34 cellular contexts compared by ENCODE assay signal in the genomic region with DNA sequence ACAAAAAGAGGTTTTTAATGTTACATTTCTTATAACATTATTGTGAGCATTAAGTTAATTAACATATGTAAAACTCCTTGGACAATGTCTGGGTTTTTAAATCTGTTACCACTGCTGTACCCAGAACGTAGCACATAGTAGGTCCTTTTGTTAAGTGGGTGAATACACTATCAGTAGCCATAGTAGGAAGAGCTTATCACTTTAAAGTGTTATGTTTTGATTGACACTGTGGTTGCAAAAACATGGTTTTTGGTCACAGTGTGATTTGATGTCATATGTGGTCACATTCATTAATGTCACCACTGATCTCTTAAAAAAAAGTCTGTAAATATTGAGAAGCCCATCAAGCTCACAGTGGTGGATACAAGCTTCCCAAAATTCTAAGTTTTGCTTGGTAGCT.
"Had no signal": no experiment of that assay in that cellular context is flagged by ENCODE, and none has a peak within 500 bp of the region (broad histone marks: within the 10 kb centered on the region; RNA-seq: fewer than 3 reads in every experiment).

No MANE protein-coding gene starts in this region.

- H3K27ac ChIP-seq: body of pancreas, breast epithelium, cardiac muscle cell, coronary artery, dorsolateral prefrontal cortex, epithelial cell of prostate, esophagus squamous epithelium, gastroesophageal sphincter, heart right ventricle, WERI-Rb-1 had no signal

- H3K27ac Mint-ChIP-seq: activated B cell treated with CpG ODN at 0.5 μM for 24 hours; activated CD8-positive, alpha-beta T cell treated with anti-CD3 and anti-CD28 coated beads for 36 hours; activated naive CD8-positive, alpha-beta T cell; activated T-helper 17 cell treated with anti-CD3 and anti-CD28 coated beads, Interleukin-2, amount 50 U/mL, for 72 hours; dendritic cell treated with granulocyte-macrophage colony-stimulating factor and Interleukin-4, amounts not matched to agents 40 ng/mL and 50 ng/mL, for 4 days; T-helper 17 cell; T-helper 2 cell treated with Interferon-gamma antibody and Interleukin-4, amounts not matched to agents 5 μg/mL and 100 μg/mL, for 36 hours had no signal

- H3K9me3 Mint-ChIP-seq: activated B cell treated with CpG ODN at 0.5 μM for 24 hours; activated CD8-positive, alpha-beta T cell treated with anti-CD3 and anti-CD28 coated beads for 36 hours; activated T-cell treated with anti-CD3 and anti-CD28 coated beads, Interleukin-2, amount 50 U/mL, for 4 hours; activated T-helper 17 cell treated with anti-CD3 and anti-CD28 coated beads, Interleukin-2, amount 50 U/mL, for 72 hours; dendritic cell treated with granulocyte-macrophage colony-stimulating factor and Interleukin-4, amounts not matched to agents 40 ng/mL and 50 ng/mL, for 4 days; T-helper 2 cell treated with Interferon-gamma antibody and Interleukin-4, amounts not matched to agents 5 μg/mL and 100 μg/mL, for 36 hours had no signal

- H3K9me3 ChIP-seq: body of pancreas, breast epithelium, esophagus squamous epithelium, gastroesophageal sphincter, heart right ventricle had no signal

- H3K27me3 ChIP-seq: body of pancreas, breast epithelium, cardiac muscle cell, dorsolateral prefrontal cortex, esophagus squamous epithelium, gastroesophageal sphincter, heart right ventricle had no signal

- H3K4me1 Mint-ChIP-seq: activated B cell treated with CpG ODN at 0.5 μM for 24 hours; activated T-helper 17 cell treated with anti-CD3 and anti-CD28 coated beads, Interleukin-2, amount 50 U/mL, for 72 hours had no signal

- H3K36me3 Mint-ChIP-seq: activated naive CD8-positive, alpha-beta T cell had no signal

- H3K4me3 Mint-ChIP-seq: activated B cell treated with CpG ODN at 0.5 μM for 24 hours; activated CD8-positive, alpha-beta T cell treated with anti-CD3 and anti-CD28 coated beads for 36 hours; activated naive CD8-positive, alpha-beta T cell; activated T-cell treated with anti-CD3 and anti-CD28 coated beads, Interleukin-2, amount 50 U/mL, for 4 hours; activated T-helper 17 cell treated with anti-CD3 and anti-CD28 coated beads, Interleukin-2, amount 50 U/mL, for 72 hours; dendritic cell treated with granulocyte-macrophage colony-stimulating factor and Interleukin-4, amounts not matched to agents 40 ng/mL and 50 ng/mL, for 4 days; T-helper 17 cell; T-helper 2 cell treated with Interferon-gamma antibody and Interleukin-4, amounts not matched to agents 5 μg/mL and 100 μg/mL, for 36 hours had no signal

- DNase-seq: activated B cell treated with CpG ODN at 0.5 μM for 24 hours; activated CD4-positive, alpha-beta T cell treated with anti-CD3 and anti-CD28 coated beads for 48 hours; activated CD4-positive, alpha-beta T cell treated with anti-CD3 and anti-CD28 coated beads, Interleukin-2, amount 50 U/mL, for 1 hour; activated CD4-positive, alpha-beta T cell treated with anti-CD3 and anti-CD28 coated beads, Interleukin-2, amount 50 U/mL, for 48 hours; activated CD8-positive, alpha-beta memory T cell treated with anti-CD3 and anti-CD28 coated beads for 24 hours; activated CD8-positive, alpha-beta T cell treated with anti-CD3 and anti-CD28 coated beads for 36 hours; activated effector memory CD4-positive, alpha-beta T cell treated with Interleukin-2 at 50 U/mL for 16 hours; activated gamma-delta T cell treated with Interleukin-2 at 50 U/mL for 16 hours; activated naive CD4-positive, alpha-beta T cell treated with anti-CD3 and anti-CD28 coated beads, Interleukin-2, amount 50 U/mL, for 16 hours; activated naive CD4-positive, alpha-beta T cell treated with Interleukin-2 at 50 U/mL for 16 hours; activated T-cell treated with anti-CD3 and anti-CD28 coated beads, Interleukin-2, amount 50 U/mL, for 4 hours; amniotic stem cell; anterior cingulate cortex; body of pancreas; central memory CD4-positive, alpha-beta T cell; dorsolateral prefrontal cortex; effector memory CD4-positive, alpha-beta T cell; esophagus squamous epithelium; foreskin melanocyte; heart right ventricle; T-helper 1 cell; T-helper 17 cell; T1000; WERI-Rb-1 had no signal

- ATAC-seq: activated CD4-positive, CD25-positive, alpha-beta regulatory T cell treated with anti-CD3 and anti-CD28 coated beads, Interleukin-2, amount 50 U/mL, for 24 hours; activated CD8-positive, alpha-beta T cell treated with anti-CD3 and anti-CD28 coated beads for 36 hours; activated T-cell treated with anti-CD3 and anti-CD28 coated beads, Interleukin-2, amount 50 U/mL, for 4 hours; activated T-helper 17 cell treated with anti-CD3 and anti-CD28 coated beads, Interleukin-2, amount 50 U/mL, for 72 hours; body of pancreas; gastroesophageal sphincter; heart right ventricle; T-helper 17 cell had no signal

- H3K36me3 ChIP-seq: breast epithelium, cardiac muscle cell, esophagus squamous epithelium, gastroesophageal sphincter, heart right ventricle, WERI-Rb-1 had no signal

- H3K4me3 ChIP-seq: body of pancreas, breast epithelium, cardiac muscle cell, coronary artery, dorsolateral prefrontal cortex, esophagus squamous epithelium, gastroesophageal sphincter, heart right ventricle had no signal

- H3K4me1 ChIP-seq: breast epithelium had no signal

- H3K27me3 Mint-ChIP-seq: activated B cell treated with CpG ODN at 0.5 μM for 24 hours; activated CD8-positive, alpha-beta T cell treated with anti-CD3 and anti-CD28 coated beads for 36 hours; activated naive CD8-positive, alpha-beta T cell; activated T-helper 17 cell treated with anti-CD3 and anti-CD28 coated beads, Interleukin-2, amount 50 U/mL, for 72 hours; dendritic cell treated with granulocyte-macrophage colony-stimulating factor and Interleukin-4, amounts not matched to agents 40 ng/mL and 50 ng/mL, for 4 days; T-helper 17 cell had no signal
